In genomic region chr11:65207918-65208784, GRCh38 we compare ENCODE assay signal across 34 cellular contexts. TPM values are rescaled to one million over a fixed set of nuclear protein-coding genes. Genes with fewer than 3 reads are reported as not detected.
DNase-seq lines count a peak whose midpoint lies in the region; ATAC-seq and TF ChIP-seq lines count a peak whose summit lies in the region.
"Had no signal": no experiment of that assay in that cellular context is flagged by ENCODE, and none has a peak within 500 bp of the region (broad histone marks: within the 10 kb centered on the region; RNA-seq: fewer than 3 reads in every experiment).

No MANE protein-coding gene starts in this region.

- H3K4me2 ChIP-seq in BLaER1 = 0 out of 2 replicates have a peak overlapping the region, but pooled peaks have one; percentile 17
- H3K4me2 ChIP-seq: smooth muscle cell had no signal

- H3K9me3 Mint-ChIP-seq in activated T-helper 17 cell treated with anti-CD3 and anti-CD28 coated beads, Interleukin-2, amount 50 U/mL, for 72 hours = no peaks in the 10 kb centered on the region
- no peaks in the 10 kb centered on the region for H3K9me3 Mint-ChIP-seq in activated T-cell treated with anti-CD3 and anti-CD28 coated beads, Interleukin-2, amount 50 U/mL, for 4 hours
- H3K9me3 Mint-ChIP-seq: activated naive CD4-positive, alpha-beta T cell treated with anti-CD3 and anti-CD28 coated beads for 36 hours; nephron progenitor cell had no signal

- H3K4me3 ChIP-seq in BLaER1 (no peak overlapping the region), HEK293 (ENCODE audit: low read depth, low read length) (no peak overlapping the region), mucosa of rectum (ENCODE audit: low read length in 2 of 2) (no peak overlapping the region)
- H3K4me3 ChIP-seq: mucosa of descending colon, pancreas, SJSA1, smooth muscle cell, tibial nerve had no signal

- H3K27me3 ChIP-seq in BLaER1 (no peaks in the 10 kb centered on the region), mucosa of rectum (ENCODE audit: control insufficient read depth in 2 of 2, insufficient read depth in 2 of 2, low read length in 2 of 2) (no peaks in the 10 kb centered on the region)
- H3K27me3 ChIP-seq: BE2C, brain microvascular endothelial cell, pancreas, SJSA1, tibial nerve had no signal

- no peaks in the 10 kb centered on the region for H3K9me3 ChIP-seq in BLaER1
- no peaks in the 10 kb centered on the region for H3K9me3 ChIP-seq in HEK293 (ENCODE audit: control insufficient read depth, insufficient read depth, low read depth, low read length)
- H3K9me3 ChIP-seq in mucosa of rectum (ENCODE audit: control insufficient read depth in 2 of 2, low read length in 2 of 2) = no peaks in the 10 kb centered on the region
- H3K9me3 ChIP-seq: BE2C, mucosa of descending colon, pancreas, SJSA1, tibial nerve had no signal

- peak overlapping the region; percentile 65 for H3K27ac Mint-ChIP-seq in activated T-helper 17 cell treated with anti-CD3 and anti-CD28 coated beads, Interleukin-2, amount 50 U/mL, for 72 hours
- H3K27ac Mint-ChIP-seq: activated naive CD4-positive, alpha-beta T cell treated with anti-CD3 and anti-CD28 coated beads for 36 hours had no signal

- peaks cover 65% of the 10 kb centered on the region for H3K36me3 Mint-ChIP-seq in activated T-helper 17 cell treated with anti-CD3 and anti-CD28 coated beads, Interleukin-2, amount 50 U/mL, for 72 hours (ENCODE audit: low read depth)
- H3K36me3 Mint-ChIP-seq in activated T-cell treated with anti-CD3 and anti-CD28 coated beads, Interleukin-2, amount 50 U/mL, for 4 hours (ENCODE audit: insufficient read depth) = peaks cover 18% of the 10 kb centered on the region

- no peaks in the 10 kb centered on the region for H3K27me3 Mint-ChIP-seq in activated T-helper 17 cell treated with anti-CD3 and anti-CD28 coated beads, Interleukin-2, amount 50 U/mL, for 72 hours
- no peaks in the 10 kb centered on the region for H3K27me3 Mint-ChIP-seq in activated T-cell treated with anti-CD3 and anti-CD28 coated beads, Interleukin-2, amount 50 U/mL, for 4 hours (ENCODE audit: low read depth)

- peaks cover 15% of the 10 kb centered on the region; the same call in 1 of the 2 replicates for H4K20me1 ChIP-seq in BLaER1

- POLR2A ChIA-PET in HEK293 (lab: Yijun Ruan, JAX) = interaction anchor here (0.6 kb wide), 1 partner anchor 329 kb away, joined by 3 read pairs; no protein-coding TSS in a partner anchor

- H3K36me3 ChIP-seq in BLaER1 (peaks cover 91% of the 10 kb centered on the region), HEK293 (ENCODE audit: control insufficient read depth in 2 of 2, insufficient read depth in 1 of 2, low read length in 2 of 2) (peaks cover 0 to 64% of the 10 kb centered on the region in 2 experiments; a peak in 1 of 3 replicates), mucosa of rectum (ENCODE audit: control insufficient read depth in 2 of 2, insufficient read depth in 2 of 2, low read length in 2 of 2) (peaks cover 67 to 70% of the 10 kb centered on the region in 2 donors)
- H3K36me3 ChIP-seq: BE2C had no signal

- H3K4me1 Mint-ChIP-seq in activated T-helper 17 cell treated with anti-CD3 and anti-CD28 coated beads, Interleukin-2, amount 50 U/mL, for 72 hours = peaks cover 11% of the 10 kb centered on the region
- H3K4me1 Mint-ChIP-seq in activated T-cell treated with anti-CD3 and anti-CD28 coated beads, Interleukin-2, amount 50 U/mL, for 4 hours (ENCODE audit: low read depth) = peaks cover 5% of the 10 kb centered on the region

- H3K4me1 ChIP-seq in BLaER1 (peaks cover 35% of the 10 kb centered on the region), HEK293 (ENCODE audit: control insufficient read depth, insufficient read depth, low read length) (no peaks in the 10 kb centered on the region), mucosa of rectum (ENCODE audit: control insufficient read depth in 2 of 2, insufficient read depth in 2 of 2, low read length in 2 of 2) (peaks cover 9 to 15% of the 10 kb centered on the region in 2 donors)
- H3K4me1 ChIP-seq: BE2C, pancreas had no signal

- DNase-seq in GM10266 (ENCODE audit: extremely low spot score) (no peak), NCI-H774 (lab: John Stamatoyannopoulos, UW) (no peak)
- no peak for DNase-seq in activated T-cell treated with anti-CD3 and anti-CD28 coated beads, Interleukin-2, amount 50 U/mL, for 4 hours
- DNase-seq: activated CD4-positive, CD25-positive, alpha-beta regulatory T cell treated with anti-CD3 and anti-CD28 coated beads, Interleukin-2, amount 50 U/mL, for 72 hours; activated naive CD4-positive, alpha-beta T cell treated with anti-CD3 and anti-CD28 coated beads for 36 hours; amniotic stem cell; BE2C; brain microvascular endothelial cell; COR-L47; DMS79; erythroblast; GF-D8; NCI-H1048; NCI-H1694; NCI-H2171; NCI-H524; nephron progenitor cell; pancreas; stimulated activated CD4-positive, alpha-beta T cell treated with anti-CD3 and anti-CD28 coated beads, Interleukin-1b, Interleukin-23, amount 100 ng/mL, for 48 hours; stimulated activated CD8-positive, alpha-beta memory T cell treated with anti-CD3 and anti-CD28 coated beads, Interleukin-4, amount 100 ng/mL, for 48 hours had no signal

- no peak for TF ChIP-seq CTCF in HEK293 (tag by site-specific recombination; IDR thresholded peaks at IDR 0.05)
- TF ChIP-seq CTCF in GM10266 (IDR thresholded peaks at IDR 0.05; ENCODE audit: control insufficient read depth, insufficient read depth, low read depth, missing control alignments) = no peak

- H3K27ac ChIP-seq in BLaER1 = 0 out of 2 replicates have a peak overlapping the region, but pooled peaks have one; percentile 43
- H3K27ac ChIP-seq in HEK293 (ENCODE audit: extremely low read depth, low read depth, low read length) = no peak overlapping the region
- H3K27ac ChIP-seq in mucosa of rectum (ENCODE audit: low read depth in 2 of 2, low read length in 2 of 2) = peak overlapping the region; percentile 16 to 69
- H3K27ac ChIP-seq: brain microvascular endothelial cell, pancreas, SJSA1, tibial nerve had no signal

- CTCF ChIA-PET in HEK293 (lab: Yijun Ruan, JAX) = interaction anchor here (0.6 to 3.7 kb wide), 2 partner anchors 108 to 245 kb away, joined by 3 to 16 read pairs; partner anchors contain the start of gene CDC42EP2

- no peak overlapping the region for H3K4me3 Mint-ChIP-seq in activated T-helper 17 cell treated with anti-CD3 and anti-CD28 coated beads, Interleukin-2, amount 50 U/mL, for 72 hours
- H3K4me3 Mint-ChIP-seq in activated T-cell treated with anti-CD3 and anti-CD28 coated beads, Interleukin-2, amount 50 U/mL, for 4 hours = no peak overlapping the region
- H3K4me3 Mint-ChIP-seq: activated naive CD4-positive, alpha-beta T cell treated with anti-CD3 and anti-CD28 coated beads for 36 hours; nephron progenitor cell had no signal

- H3K9ac ChIP-seq in BLaER1 (peak overlapping the region; percentile 55; the same call in 1 of the 2 replicates), mucosa of rectum (ENCODE audit: low read depth in 1 of 2, low read length in 2 of 2) (no peak overlapping the region)

- no peak for ATAC-seq in activated T-helper 17 cell treated with anti-CD3 and anti-CD28 coated beads, Interleukin-2, amount 50 U/mL, for 72 hours (replicated peaks)
- no peak for ATAC-seq in activated T-cell treated with anti-CD3 and anti-CD28 coated beads, Interleukin-2, amount 50 U/mL, for 4 hours
- no peak for ATAC-seq in HG03045 (IDR thresholded peaks at IDR 0.05; ENCODE audit: unreplicated experiment)
- ATAC-seq: pancreas had no signal

TF ChIP-seq in HEK293, 187 proteins besides CTCF, POLR2A, EP300 and RAD21 (continues in another document):
- no peak for TF ChIP-seq ZBTB8A (tag by site-specific recombination; IDR thresholded peaks at IDR 0.05)
- no peak for TF ChIP-seq ZNF398 (tag by site-specific recombination; IDR thresholded peaks at IDR 0.05)
- TF ChIP-seq HOXD13 (CRISPR knock-in tag; IDR thresholded peaks at IDR 0.05; ENCODE audit: borderline replicate concordance) = no peak
- TF ChIP-seq ZNF501 (tag by site-specific recombination; IDR thresholded peaks at IDR 0.05) = no peak
- TF ChIP-seq ZNF121 (tag by site-specific recombination; IDR thresholded peaks at IDR 0.05) = peak; percentile 77
- no peak for TF ChIP-seq PATZ1 (tag by site-specific recombination; IDR thresholded peaks at IDR 0.05)

RNA-seq across cellular contexts. Expression of gene CAPN1, which starts 26.4 kb away (rescaled TPM):
- total RNA-seq in activated T-helper 17 cell treated with anti-CD3 and anti-CD28 coated beads, Interleukin-2, amount 50 U/mL, for 72 hours = 100 to 1,000 TPM; 143 to 150 TPM
- 10 to 100 TPM; 65.5 to 86.2 (median 81.9) TPM for total RNA-seq in activated T-cell treated with anti-CD3 and anti-CD28 coated beads, Interleukin-2, amount 50 U/mL, for 4 hours

RNA-seq across cellular contexts. Expression of gene SPDYC, which starts 38.1 kb away (rescaled TPM):
- not detected for total RNA-seq in activated T-helper 17 cell treated with anti-CD3 and anti-CD28 coated beads, Interleukin-2, amount 50 U/mL, for 72 hours
- total RNA-seq in activated T-cell treated with anti-CD3 and anti-CD28 coated beads, Interleukin-2, amount 50 U/mL, for 4 hours = not detected
- total RNA-seq: activated naive CD4-positive, alpha-beta T cell treated with anti-CD3 and anti-CD28 coated beads for 36 hours; chondrocyte; kidney epithelial cell; lung microvascular endothelial cell; mucosa of descending colon; pancreas; RPMI7951; SJSA1; smooth muscle cell; T-helper 1 cell treated with Interleukin-12 subunit alpha and Interleukin-12 subunit beta and Interleukin-4 antibody, amounts not matched to agents 30 ng/mL and 1 ng/mL, for 36 hours; tibial nerve had no signal

RNA-seq across cellular contexts. Expression of gene POLA2, which starts 53.6 kb away (rescaled TPM):
- total RNA-seq in activated T-helper 17 cell treated with anti-CD3 and anti-CD28 coated beads, Interleukin-2, amount 50 U/mL, for 72 hours = 10 to 100 TPM; 54.6 to 64.1 TPM
- 10 to 100 TPM; 49.2 to 64.7 (median 57.6) TPM for total RNA-seq in activated T-cell treated with anti-CD3 and anti-CD28 coated beads, Interleukin-2, amount 50 U/mL, for 4 hours
